ENCODE assay signal across 18 cellular contexts in genomic region chr10:49364747-49365146, GRCh38. TPM values are rescaled to one million over a fixed set of nuclear protein-coding genes. Genes with fewer than 3 reads are reported as not detected.
DNase-seq lines count a peak whose midpoint lies in the region; FAIRE-seq and TF ChIP-seq lines count a peak whose summit lies in the region.
"Had no signal": no experiment of that assay in that cellular context is flagged by ENCODE, and none has a peak within 500 bp of the region (broad histone marks: within the 10 kb centered on the region; RNA-seq: fewer than 3 reads in every experiment).

No MANE protein-coding gene starts in this region.

- peaks cover 5% of the 10 kb centered on the region for H3K79me1 ChIP-seq in trophoblast cell (ENCODE audit: low read length)

- no peak overlapping the region for H3K4me3 ChIP-seq in colonic mucosa
- no peak overlapping the region for H3K4me3 ChIP-seq in kidney (ENCODE audit: low read length in 2 of 2)
- no peak overlapping the region for H3K4me3 ChIP-seq in ovary
- H3K4me3 ChIP-seq in trophoblast cell (ENCODE audit: low read depth, low read length), result no peak overlapping the region
- H3K4me3 ChIP-seq: A549, GM23338 had no signal

- TF ChIP-seq POLR2A in ovary (IDR thresholded peaks at IDR 0.05), result no peak

- H3K27ac ChIP-seq in colonic mucosa (no peak overlapping the region), kidney (ENCODE audit: low read depth in 2 of 2, low read length in 2 of 2) (no peak overlapping the region), ovary (no peak overlapping the region), trophoblast cell (ENCODE audit: low read depth, low read length) (no peak overlapping the region)
- H3K27ac ChIP-seq: 22Rv1, A549 had no signal

- no peak overlapping the region for H2BK5ac ChIP-seq in trophoblast cell (ENCODE audit: low read depth, low read length, poor library complexity)

- WGBS in ovary, 3 donors, result 83 to 89% (median 86%) methylated on average over 8 of the region's 8 CpGs
- no CpG with 5 or more reads among the region's 8 CpGs for WGBS in trophoblast cell (ENCODE audit: extremely low coverage, insufficient coverage, insufficient read length)

- peak; percentile 5 for DNase-seq in activated CD8-positive, alpha-beta memory T cell treated with anti-CD3 and anti-CD28 coated beads for 24 hours
- DNase-seq in activated CD8-positive, alpha-beta memory T cell treated with anti-CD3 and anti-CD28 coated beads, Interleukin-2, amount 50 U/mL, for 4 hours, result no peak
- DNase-seq in colonic mucosa (peak; percentile 3), mesenteric fat pad (ENCODE audit: low spot score) (peak; percentile 57), kidney (no peak), ovary (no peak), trophoblast cell (no peak)
- DNase-seq: AML-193; CD4-positive, alpha-beta memory T cell; GF-D8; HCEC 1CT; IMR-90 had no signal

- H3K4ac ChIP-seq in trophoblast cell (ENCODE audit: low read depth, low read length), result no peak overlapping the region

- H3K23ac ChIP-seq in trophoblast cell (ENCODE audit: low read length), result no peak overlapping the region

- no peak overlapping the region for H3K14ac ChIP-seq in trophoblast cell (ENCODE audit: low read length)

- FAIRE-seq in kidney (lab: Jason Lieb, UNC), result no peak
- FAIRE-seq: A549, H54, HTR-8/SVneo had no signal

- H4K91ac ChIP-seq in trophoblast cell (ENCODE audit: low read depth, low read length), result no peak overlapping the region

- H4K8ac ChIP-seq in trophoblast cell (ENCODE audit: low read depth, low read length), result no peak overlapping the region

- no peak for TF ChIP-seq EP300 in ovary (IDR thresholded peaks at IDR 0.05)

- H3K9me3 ChIP-seq in colonic mucosa, result no peaks in the 10 kb centered on the region
- no peaks in the 10 kb centered on the region for H3K9me3 ChIP-seq in kidney (ENCODE audit: control insufficient read depth in 1 of 2, low read length in 2 of 2)
- H3K9me3 ChIP-seq in ovary, result no peaks in the 10 kb centered on the region
- no peaks in the 10 kb centered on the region for H3K9me3 ChIP-seq in trophoblast cell (ENCODE audit: insufficient read depth, low read depth, low read length)
- H3K9me3 ChIP-seq: A549 had no signal

- TF ChIP-seq CTCF in colonic mucosa (IDR thresholded peaks at IDR 0.05), result no peak
- TF ChIP-seq CTCF in kidney (IDR thresholded peaks at IDR 0.05; ENCODE audit: borderline replicate concordance, extremely low read depth, insufficient read depth), result no peak
- TF ChIP-seq CTCF in ovary (IDR thresholded peaks at IDR 0.05), result no peak

- H3K36me3 ChIP-seq in colonic mucosa (no peaks in the 10 kb centered on the region), kidney (ENCODE audit: control insufficient read depth in 1 of 2, insufficient read depth in 2 of 2, low read length in 2 of 2) (no peaks in the 10 kb centered on the region), ovary (no peaks in the 10 kb centered on the region), trophoblast cell (ENCODE audit: control insufficient read depth in 1 of 2, insufficient read depth in 2 of 2, low read length in 2 of 2) (no peaks in the 10 kb centered on the region)

- H3K18ac ChIP-seq in trophoblast cell (ENCODE audit: low read length), result no peak overlapping the region

- H3K9ac ChIP-seq in colonic mucosa (ENCODE audit: low read depth in 2 of 2, low read length in 2 of 2), result no peak overlapping the region
- H3K9ac ChIP-seq in kidney (ENCODE audit: low read length in 2 of 2), result no peak overlapping the region
- H3K9ac ChIP-seq in trophoblast cell (ENCODE audit: low read length), result no peak overlapping the region

- H3K27me3 ChIP-seq in colonic mucosa (no peaks in the 10 kb centered on the region), ovary (no peaks in the 10 kb centered on the region), trophoblast cell (ENCODE audit: insufficient read depth, low read length) (no peaks in the 10 kb centered on the region)

- no peak overlapping the region for H4K12ac ChIP-seq in trophoblast cell (ENCODE audit: low read depth, low read length)

- no peak overlapping the region for H2BK12ac ChIP-seq in trophoblast cell (ENCODE audit: low read length)

- no peak overlapping the region for H2BK120ac ChIP-seq in trophoblast cell (ENCODE audit: insufficient read depth, low read length, poor library complexity)

- H3K4me2 ChIP-seq in trophoblast cell (ENCODE audit: low read length), result no peak overlapping the region
- H3K4me2 ChIP-seq: A549, GM23338 had no signal

- no peak overlapping the region for H2AK5ac ChIP-seq in trophoblast cell (ENCODE audit: low read length)

- H3K79me2 ChIP-seq in trophoblast cell (ENCODE audit: control insufficient read depth, insufficient read depth, low read length, poor library complexity), result peaks cover 3% of the 10 kb centered on the region

- no peak overlapping the region for H2AFZ ChIP-seq in trophoblast cell (ENCODE audit: insufficient read depth, low read length, poor library complexity)
- H2AFZ ChIP-seq: GM23338 had no signal

- intact Hi-C loops in colonic mucosa (cut with DNase I) (no loop called here), kidney (cut with DNase I) (no loop called here), ovary (cut with DNase I) (no loop called here)

- H3K4me1 ChIP-seq in colonic mucosa (no peaks in the 10 kb centered on the region), kidney (ENCODE audit: control insufficient read depth in 1 of 2, insufficient read depth in 1 of 2, low read depth in 1 of 2, low read length in 2 of 2) (no peaks in the 10 kb centered on the region), ovary (ENCODE audit: insufficient read depth) (no peaks in the 10 kb centered on the region), trophoblast cell (ENCODE audit: control insufficient read depth in 1 of 2, insufficient read depth in 2 of 2, low read length in 2 of 2) (peaks cover 13 to 17% of the 10 kb centered on the region in 2 experiments)
- H3K4me1 ChIP-seq: A549 had no signal

RNA-seq across cellular contexts. Expression of gene DRGX, which starts 31.1 kb away (rescaled TPM):
- total RNA-seq in colonic mucosa (under 1 TPM in 1 of 2 donors, not detected in 1; 0.16 TPM), mesenteric fat pad (not detected), kidney (not detected), ovary (not detected)
- polyA plus RNA-seq in kidney (ENCODE audit: insufficient read depth, low read depth, low replicate concordance) (not detected), ovary (not detected)
- polyA plus RNA-seq in trophoblast cell (2013), result not detected in 2 replicates
- total RNA-seq: CD4-positive, alpha-beta memory T cell; GM23338; IMR-90 had no signal
- polyA plus RNA-seq: A549; CD14-positive monocyte; CD4-positive, alpha-beta memory T cell; GM23338; IMR-90 had no signal

Comparison
In these comparisons a context has a peak if more than half of its experiments do, and no peak if none do; other contexts are left out.
1. DNase-seq: peak in activated CD8-positive, alpha-beta memory T cell treated with anti-CD3 and anti-CD28 coated beads for 24 hours (single experiment), colonic mucosa (single experiment) and mesenteric fat pad (single experiment); none in activated CD8-positive, alpha-beta memory T cell treated with anti-CD3 and anti-CD28 coated beads, Interleukin-2, amount 50 U/mL, for 4 hours (single experiment), kidney (single experiment), ovary (0 of 5) and trophoblast cell (0 of 2).